ENCODE assay signal across 16 cellular contexts in genomic region chr9:127358770-127359169, GRCh38. TPM values are rescaled to one million over a fixed set of nuclear protein-coding genes. Genes with fewer than 3 reads are reported as not detected.
A peak's percentile ranks its signal among the peaks of the same experiment; 100 is the strongest.
DNase-seq lines count a peak whose midpoint lies in the region; ATAC-seq and TF ChIP-seq lines count a peak whose summit lies in the region.
"Had no signal": no experiment of that assay in that cellular context is flagged by ENCODE, and none has a peak within 500 bp of the region (broad histone marks: within the 10 kb centered on the region; RNA-seq: fewer than 3 reads in every experiment).

No MANE protein-coding gene starts in this region.

- no peak for TF ChIP-seq CTCF in left ventricle myocardium inferior (IDR thresholded peaks at IDR 0.05; ENCODE audit: borderline replicate concordance)
- TF ChIP-seq CTCF in prostate gland (IDR thresholded peaks at IDR 0.05), result no peak
- TF ChIP-seq CTCF in tibial artery (IDR thresholded peaks at IDR 0.05), result no peak
- TF ChIP-seq CTCF in MM.1S (IDR thresholded peaks at IDR 0.05; ENCODE audit: low read length), result no peak

- H3K4me1 ChIP-seq in left ventricle myocardium inferior (peaks cover 16% of the 10 kb centered on the region), prostate gland (replicated peaks) (no peaks in the 10 kb centered on the region), tibial artery (peaks cover 0 to 33% (median 23%) of the 10 kb centered on the region in 4 donors), MM.1S (ENCODE audit: low read length) (no peaks in the 10 kb centered on the region)
- H3K4me1 ChIP-seq: A549, HAP-1 had no signal

- no peak overlapping the region for H3K4me3 Mint-ChIP-seq in natural killer cell treated with Interleukin-12 subunit alpha and Interleukin-12 subunit beta and Interleukin-15 and Interleukin-18, amount 100 ng/mL, for 72 hours
- H3K4me3 Mint-ChIP-seq: CD4-positive, alpha-beta T cell had no signal

- ATAC-seq in left ventricle myocardium superior, result no peak
- no peak for ATAC-seq in natural killer cell treated with Interleukin-12 subunit alpha and Interleukin-12 subunit beta and Interleukin-15 and Interleukin-18, amount 100 ng/mL, for 72 hours
- ATAC-seq: A549 had no signal

- H3K79me2 ChIP-seq in MM.1S (ENCODE audit: low read length), result no peaks in the 10 kb centered on the region

- TF ChIP-seq POLR2A in prostate gland (IDR thresholded peaks at IDR 0.05), result no peak

- H3K36me3 ChIP-seq in left ventricle myocardium inferior, result peaks cover 37% of the 10 kb centered on the region
- H3K36me3 ChIP-seq in prostate gland, result no peaks in the 10 kb centered on the region
- H3K36me3 ChIP-seq in tibial artery, result peaks cover 34 to 56% (median 53%) of the 10 kb centered on the region in 3 donors
- H3K36me3 ChIP-seq in H7 (replicated peaks; ENCODE audit: control insufficient read depth, insufficient read depth, low read length), result peaks cover 2% of the 10 kb centered on the region
- H3K36me3 ChIP-seq in MM.1S (replicated peaks; ENCODE audit: insufficient read depth, low read length), result no peaks in the 10 kb centered on the region

- peaks cover 8 to 10% of the 10 kb centered on the region in 2 donors for H3K4me1 Mint-ChIP-seq in natural killer cell treated with Interleukin-12 subunit alpha and Interleukin-12 subunit beta and Interleukin-15 and Interleukin-18, amount 100 ng/mL, for 72 hours (ENCODE audit: low read depth in 2 of 2)

- intact Hi-C loops in left ventricle myocardium inferior (cut with micrococcal nuclease) (no loop called here), left ventricle myocardium superior (cut with micrococcal nuclease) (no loop called here), prostate gland (cut with DNase I) (no loop called here), tibial artery (cut with DNase I; ENCODE audit: low total_unique reads) (no loop called here)

- no peak overlapping the region for H3K27ac Mint-ChIP-seq in natural killer cell treated with Interleukin-12 subunit alpha and Interleukin-12 subunit beta and Interleukin-15 and Interleukin-18, amount 100 ng/mL, for 72 hours
- H3K27ac Mint-ChIP-seq: CD4-positive, alpha-beta T cell had no signal

- H4K20me1 ChIP-seq in MM.1S (ENCODE audit: insufficient read depth, low read length), result no peaks in the 10 kb centered on the region

- no peaks in the 10 kb centered on the region for H3K9me2 ChIP-seq in MM.1S (replicated peaks; ENCODE audit: insufficient read depth, low read length)

- H3K27me3 Mint-ChIP-seq in natural killer cell treated with Interleukin-12 subunit alpha and Interleukin-12 subunit beta and Interleukin-15 and Interleukin-18, amount 100 ng/mL, for 72 hours, result peaks cover 0 to 4% of the 10 kb centered on the region in 2 donors

- no peaks in the 10 kb centered on the region for H3K9me3 Mint-ChIP-seq in natural killer cell treated with Interleukin-12 subunit alpha and Interleukin-12 subunit beta and Interleukin-15 and Interleukin-18, amount 100 ng/mL, for 72 hours
- H3K9me3 Mint-ChIP-seq: CD4-positive, alpha-beta T cell had no signal

- no peak overlapping the region for H3K4me2 ChIP-seq in MM.1S (ENCODE audit: low read depth, low read length)
- H3K4me2 ChIP-seq: A549 had no signal

- H3K27me3 ChIP-seq in left ventricle myocardium inferior (ENCODE audit: low read depth) (no peaks in the 10 kb centered on the region), prostate gland (replicated peaks; ENCODE audit: insufficient read depth) (no peaks in the 10 kb centered on the region), tibial artery (no peaks in the 10 kb centered on the region), H7 (ENCODE audit: control insufficient read depth, insufficient read depth, low read length) (no peaks in the 10 kb centered on the region), MM.1S (replicated peaks; ENCODE audit: insufficient read depth, low read length) (no peaks in the 10 kb centered on the region)

- no peak overlapping the region for H2AFZ ChIP-seq in MM.1S (ENCODE audit: low read length)

- no peak overlapping the region for H3K4me3 ChIP-seq in left ventricle myocardium inferior
- H3K4me3 ChIP-seq in prostate gland, result no peak overlapping the region
- no peak overlapping the region for H3K4me3 ChIP-seq in tibial artery
- no peak overlapping the region for H3K4me3 ChIP-seq in H7 (ENCODE audit: insufficient read depth, low read depth, low read length)
- H3K4me3 ChIP-seq in MM.1S (ENCODE audit: low read length), result no peak overlapping the region
- H3K4me3 ChIP-seq: A549, HAP-1 had no signal

- DNase-seq in left ventricle myocardium inferior (no peak), left ventricle myocardium superior (no peak), prostate gland (ENCODE audit: low spot score) (no peak), tibial artery (no peak), H7 (no peak), MM.1S (no peak)
- no peak for DNase-seq in natural killer cell treated with Interleukin-12 subunit alpha and Interleukin-12 subunit beta and Interleukin-15 and Interleukin-18, amount 100 ng/mL, for 72 hours (ENCODE audit: low spot score)
- DNase-seq: AML-193; Caco-2; CD4-positive, alpha-beta T cell; DMS79 treated with DMSO at 0.1 percent for 48 hours; GF-D8 had no signal

- no peaks in the 10 kb centered on the region for H3F3A ChIP-seq in MM.1S (ENCODE audit: insufficient read depth, low read length)

- no peaks in the 10 kb centered on the region for H3K36me3 Mint-ChIP-seq in natural killer cell treated with Interleukin-12 subunit alpha and Interleukin-12 subunit beta and Interleukin-15 and Interleukin-18, amount 100 ng/mL, for 72 hours

- 98% methylated on average over 3 of the region's 3 CpGs for WGBS in prostate gland

- H3K9ac ChIP-seq in MM.1S (ENCODE audit: low read length), result no peak overlapping the region

- no peaks in the 10 kb centered on the region for H3K9me3 ChIP-seq in left ventricle myocardium inferior (replicated peaks)
- H3K9me3 ChIP-seq in prostate gland, result no peaks in the 10 kb centered on the region
- H3K9me3 ChIP-seq in tibial artery, result no peaks in the 10 kb centered on the region
- H3K9me3 ChIP-seq in MM.1S (replicated peaks; ENCODE audit: insufficient read depth, low read length), result no peaks in the 10 kb centered on the region
- H3K9me3 ChIP-seq: A549, Caco-2, HAP-1 had no signal

- H3K27ac ChIP-seq in left ventricle myocardium inferior (replicated peaks) (peak overlapping the region; percentile 19), prostate gland (peak overlapping the region; percentile 11 to 21), tibial artery (peak overlapping the region; percentile 66 to 82), MM.1S (ENCODE audit: low read length) (no peak overlapping the region)
- H3K27ac ChIP-seq: 22Rv1, A549, C4-2B had no signal

RNA-seq across cellular contexts. Expression of gene SLC2A8, which starts 38.2 kb away (rescaled TPM):
- 16.1 TPM for total RNA-seq in left ventricle myocardium inferior
- 18.6 TPM for total RNA-seq in left ventricle myocardium superior
- 10 to 100 TPM; 29.3 to 69.3 TPM for total RNA-seq in prostate gland
- total RNA-seq in H7 (2014; rRNA removed; shearing (Covaris generic)), result 18.8 and 23.3 TPM in 2 replicates
- total RNA-seq in natural killer cell treated with Interleukin-12 subunit alpha and Interleukin-12 subunit beta and Interleukin-15 and Interleukin-18, amount 100 ng/mL, for 72 hours, result 10 to 100 TPM in 1 of 2 donors, 1 to 10 TPM in 1; 8.8 to 16.5 TPM
